19 cellular contexts compared by ENCODE assay signal in genomic region chr2:85434677-85435076, GRCh38. TPM values are rescaled to one million over a fixed set of nuclear protein-coding genes. Genes with fewer than 3 reads are reported as not detected.
DNase-seq lines count a peak whose midpoint lies in the region; ATAC-seq, FAIRE-seq and TF ChIP-seq lines count a peak whose summit lies in the region.
"Had no signal": no experiment of that assay in that cellular context is flagged by ENCODE, and none has a peak within 500 bp of the region (broad histone marks: within the 10 kb centered on the region; RNA-seq: fewer than 3 reads in every experiment).

No MANE protein-coding gene starts in this region.

- no peaks in the 10 kb centered on the region for H3K9me3 ChIP-seq in kidney (ENCODE audit: control insufficient read depth in 1 of 2, low read length in 2 of 2)
- H3K9me3 ChIP-seq in skeletal muscle tissue (ENCODE audit: control insufficient read depth in 3 of 3, low read length in 3 of 3) = no peaks in the 10 kb centered on the region

- FAIRE-seq in kidney (lab: Jason Lieb, UNC) = no peak
- FAIRE-seq: astrocyte had no signal

- H3K27ac ChIP-seq in VCaP = peak overlapping the region; percentile 52
- peak overlapping the region; percentile 69 to 88 for H3K27ac ChIP-seq in kidney (ENCODE audit: low read depth in 2 of 2, low read length in 2 of 2)
- H3K27ac ChIP-seq in skeletal muscle tissue (ENCODE audit: low read depth, low read length) = peak overlapping the region; percentile 65

- TF ChIP-seq CTCF in VCaP (conservative IDR thresholded peaks at IDR 0.05) (no peak), kidney (IDR thresholded peaks at IDR 0.05; ENCODE audit: borderline replicate concordance, extremely low read depth, insufficient read depth) (no peak)

- H3K9ac ChIP-seq in kidney (ENCODE audit: low read length in 2 of 2) (no peak overlapping the region), skeletal muscle tissue (ENCODE audit: low read depth in 1 of 3, low read length in 3 of 3) (no peak overlapping the region)

- H3K4me1 ChIP-seq in kidney (ENCODE audit: control insufficient read depth in 1 of 2, insufficient read depth in 1 of 2, low read depth in 1 of 2, low read length in 2 of 2) = peaks cover 44% of the 10 kb centered on the region in 2 donors
- peaks cover 38 to 50% (median 39%) of the 10 kb centered on the region in 3 donors for H3K4me1 ChIP-seq in skeletal muscle tissue (ENCODE audit: control insufficient read depth in 3 of 3, insufficient read depth in 3 of 3, low read length in 3 of 3)

- no peaks in the 10 kb centered on the region for H3K27me3 ChIP-seq in skeletal muscle tissue (ENCODE audit: control insufficient read depth in 3 of 3, insufficient read depth in 3 of 3, low read length in 3 of 3)

- no peak for ATAC-seq in GM18870 (IDR thresholded peaks at IDR 0.05; ENCODE audit: unreplicated experiment)
- ATAC-seq: sciatic nerve had no signal

- DNase-seq in CD1c-positive myeloid dendritic cell (ENCODE audit: extremely low spot score) (peak; percentile 30), kidney (no peak), NOMO-1 treated with dmso at 0.1 percent for 144 hours (lab: John Stamatoyannopoulos, UW; ENCODE audit: unreplicated experiment) (no peak), HT-29 (ENCODE audit: low spot score) (no peak)
- no peak for DNase-seq in activated effector memory CD4-positive, alpha-beta T cell treated with anti-CD3 and anti-CD28 coated beads, Interleukin-2, amount 50 U/mL, for 16 hours
- DNase-seq: activated CD4-positive, alpha-beta T cell treated with anti-CD3 and anti-CD28 coated beads, Interleukin-2, amount 10 ng/mL, durations not matched to agents 7 days and 5 days; activated CD8-positive, alpha-beta memory T cell treated with anti-CD3 and anti-CD28 coated beads, Interleukin-2, amount 50 U/mL, for 48 hours; islet precursor cell; KBM-7; NCI-H1048; occipital lobe; PC-3; stimulated activated CD4-positive, alpha-beta T cell treated with anti-CD3 and anti-CD28 coated beads, Interleukin-2, amount 100 ng/mL, for 48 hours; SW 1271 had no signal

- H3K36me3 ChIP-seq in kidney (ENCODE audit: control insufficient read depth in 1 of 2, insufficient read depth in 2 of 2, low read length in 2 of 2) (no peaks in the 10 kb centered on the region), skeletal muscle tissue (ENCODE audit: control insufficient read depth in 3 of 3, insufficient read depth in 3 of 3, low read length in 3 of 3) (no peaks in the 10 kb centered on the region)

- intact Hi-C loops in kidney (cut with DNase I) = no loop called here

- H3K4me3 ChIP-seq in kidney (ENCODE audit: low read length in 2 of 2) (no peak overlapping the region), skeletal muscle tissue (ENCODE audit: low read length in 3 of 3) (no peak overlapping the region)

RNA-seq across cellular contexts. Expression of gene SH2D6, which starts 16.2 kb away (rescaled TPM):
- 0.98 TPM for total RNA-seq in kidney
- 3.2 TPM for polyA plus RNA-seq in kidney (ENCODE audit: insufficient read depth, low read depth, low replicate concordance)
- not detected for total RNA-seq in skeletal muscle tissue
- total RNA-seq in HT-29 (2014; rRNA removed; shearing (Covaris generic)) = 0.08 and 0.21 TPM in 2 replicates
- total RNA-seq: PC-3 had no signal

RNA-seq across cellular contexts. Expression of gene CAPG, which starts 24.5 kb away (rescaled TPM):
- total RNA-seq in kidney = 377 TPM
- polyA plus RNA-seq in kidney (ENCODE audit: insufficient read depth, low read depth, low replicate concordance) = 361 TPM
- total RNA-seq in skeletal muscle tissue = 22.4 TPM
- 460 and 472 TPM in 2 replicates for total RNA-seq in HT-29 (2014; rRNA removed; shearing (Covaris generic))

Comparison
In these comparisons a context has a peak if more than half of its experiments do, and no peak if none do; other contexts are left out.
1. RNA of gene CAPG, which starts 24.5 kb away (total RNA-seq): 460 to 472 TPM in HT-29 and 377 TPM in kidney (single experiment); 22.4 TPM in skeletal muscle tissue (single experiment); every median in the first group is over 10 times any median in the second.
2. Peak in every context shown above with its lines, with median percentiles within 50 percentile points of each other: H3K27ac ChIP-seq.